In genomic region chr12:105741786-105742566, GRCh38 we compare ENCODE assay signal across 11 cellular contexts.
DNase-seq lines count a peak whose midpoint lies in the region; ATAC-seq and TF ChIP-seq lines count a peak whose summit lies in the region.
"Had no signal": no experiment of that assay in that cellular context is flagged by ENCODE, and none has a peak within 500 bp of the region (broad histone marks: within the 10 kb centered on the region; RNA-seq: fewer than 3 reads in every experiment).

No MANE protein-coding gene starts in this region.

- H3K4me3 ChIP-seq in SK-N-SH (ENCODE audit: low read depth in 2 of 2, low read length in 1 of 2) (no peak overlapping the region), fibroblast of pulmonary artery (replicated peaks; ENCODE audit: low read depth, low read length) (no peak overlapping the region)

- no peak overlapping the region for H3K9ac ChIP-seq in SK-N-SH

- H4K20me1 ChIP-seq in SK-N-SH (ENCODE audit: insufficient read depth): no peaks in the 10 kb centered on the region

- peak overlapping the region in 1 of 2 experiments; percentile 41; a peak in 1 of 4 replicates for H3K27ac ChIP-seq in SK-N-SH (ENCODE audit: low read depth in 2 of 2, low read length in 1 of 2)

- no peaks in the 10 kb centered on the region for H3K79me2 ChIP-seq in SK-N-SH (ENCODE audit: insufficient read depth)

- POLR2A ChIA-PET in SK-N-SH (lab: Yijun Ruan, JAX) (no interaction called here), T-cell (lab: Charles Lee) (no interaction called here), GM10248 (lab: Yijun Ruan, JAX) (no interaction called here)

- peak overlapping the region; percentile 46; the same call in 1 of the 2 replicates for H3K4me2 ChIP-seq in SK-N-SH

- peaks cover 0 to 11% of the 10 kb centered on the region in 2 donors for H3K27me3 Mint-ChIP-seq in T-cell

- H3K27me3 ChIP-seq in SK-N-SH (ENCODE audit: insufficient read depth): no peaks in the 10 kb centered on the region

- H3K4me1 ChIP-seq in SK-N-SH (ENCODE audit: control insufficient read depth in 1 of 2, insufficient read depth in 2 of 2, low read depth in 1 of 2, low read length in 1 of 2): peaks cover 5 to 13% of the 10 kb centered on the region in 2 experiments; a peak in 2 of 4 replicates

- H3K27ac Mint-ChIP-seq in T-cell: no peak overlapping the region

- no peaks in the 10 kb centered on the region for H3K36me3 ChIP-seq in SK-N-SH (replicated peaks in 1 of 2; ENCODE audit: control insufficient read depth in 1 of 2, insufficient read depth in 2 of 2, low read length in 1 of 2)

- no peaks in the 10 kb centered on the region for H3K36me3 Mint-ChIP-seq in T-cell

- H3K9me3 Mint-ChIP-seq in T-cell: no peaks in the 10 kb centered on the region

- no peaks in the 10 kb centered on the region for H3K9me2 ChIP-seq in SK-N-SH

- CTCF ChIA-PET in SK-N-SH (lab: Yijun Ruan, JAX) (no interaction called here), T-cell (lab: Charles Lee) (no interaction called here), GM10248 (lab: Yijun Ruan, JAX) (no interaction called here)

- TF ChIP-seq CTCF in SK-N-SH (IDR thresholded peaks at IDR 0.05) (no peak), fibroblast of pulmonary artery (IDR thresholded peaks at IDR 0.05; ENCODE audit: low read length, missing control alignments) (no peak), GM10248 (IDR thresholded peaks at IDR 0.05; ENCODE audit: control extremely low read depth, extremely low read depth, low read depth, missing control alignments) (no peak)

- no peaks in the 10 kb centered on the region for H3K4me1 Mint-ChIP-seq in T-cell

- DNase-seq in DMS 273 treated with DMSO at 0.1 percent for 48 hours (lab: John Stamatoyannopoulos, UW): peak; percentile 44
- no peak for DNase-seq in SK-N-SH
- peak; percentile 97 for DNase-seq in fibroblast of pulmonary artery (ENCODE audit: low read depth)
- DNase-seq in pons (ENCODE audit: low spot score): peak; percentile 20
- DNase-seq in medulla oblongata (ENCODE audit: extremely low spot score): no peak
- no peak for DNase-seq in T-cell
- DNase-seq in GM10248 (ENCODE audit: extremely low spot score): no peak
- DNase-seq: DND-41; effector CD8-positive, alpha-beta T cell; stimulated activated CD4-positive, alpha-beta T cell treated with anti-CD3 and anti-CD28 coated beads, Interleukin-4, amount 100 ng/mL, for 4 hours had no signal

- WGBS in SK-N-SH (ENCODE audit: low lambda C conversion rate): 45% methylated on average over 9 of the region's 9 CpGs

- no peaks in the 10 kb centered on the region for H3F3A ChIP-seq in SK-N-SH (replicated peaks; ENCODE audit: insufficient read depth)

- no peaks in the 10 kb centered on the region for H3K9me3 ChIP-seq in SK-N-SH

- no peak for TF ChIP-seq RAD21 in SK-N-SH (IDR thresholded peaks at IDR 0.05; ENCODE audit: low read length)

- 0 out of 4 replicates have a peak, but pooled peaks of 1 of the 2 experiments have one; percentile 26 for TF ChIP-seq EP300 in SK-N-SH (IDR thresholded peaks at IDR 0.05; ENCODE audit: borderline replicate concordance in 1 of 2, low read depth in 1 of 2, low read length in 1 of 2)

- H3K4me3 Mint-ChIP-seq in T-cell: no peak overlapping the region

- ATAC-seq in T-cell (replicated peaks in 1 of 4): no peak
- ATAC-seq in HG03108 (IDR thresholded peaks at IDR 0.05; ENCODE audit: unreplicated experiment): no peak

- H2AFZ ChIP-seq in SK-N-SH (ENCODE audit: low read depth): no peak overlapping the region; the same call in 1 of the 2 replicates

TF ChIP-seq in SK-N-SH, 30 proteins besides CTCF, POLR2A, EP300 and RAD21:
- TF ChIP-seq FOSL2 (IDR thresholded peaks at IDR 0.05; ENCODE audit: borderline replicate concordance, low read depth): peak; percentile 34; the same call in 1 of the 2 replicates
- TF ChIP-seq NFIC (IDR thresholded peaks at IDR 0.05; ENCODE audit: borderline replicate concordance): peak; percentile 25; the same call in 1 of the 2 replicates
- no peak for TF ChIP-seq EZH2phosphoT487 (IDR thresholded peaks at IDR 0.05; ENCODE audit: borderline replicate concordance, low read depth)
- TF ChIP-seq SIN3A (IDR thresholded peaks at IDR 0.05; ENCODE audit: borderline replicate concordance, low read depth, low read length): no peak
- no peak for TF ChIP-seq TAF1 (IDR thresholded peaks at IDR 0.05; ENCODE audit: borderline replicate concordance, low read depth, low read length)
- no peak for TF ChIP-seq ELF1 (IDR thresholded peaks at IDR 0.05)
- TF ChIP-seq USF2 (IDR thresholded peaks at IDR 0.05; ENCODE audit: borderline replicate concordance, low read depth, low read length): no peak
- TF ChIP-seq TCF12 (IDR thresholded peaks at IDR 0.05): peak; percentile 9; the same call in 1 of the 2 replicates
- no peak for TF ChIP-seq MXI1 (IDR thresholded peaks at IDR 0.05; ENCODE audit: low read depth, low read length)

Comparison
In these comparisons a context has a peak if more than half of its experiments do, and no peak if none do; other contexts are left out.
1. DNase-seq: peak in DMS 273 treated with DMSO at 0.1 percent for 48 hours (single experiment), fibroblast of pulmonary artery (single experiment) and pons (single experiment); none in SK-N-SH (single experiment), medulla oblongata (single experiment), T-cell (0 of 34) and GM10248 (single experiment).